1 cellular context compared by ENCODE assay signal in the genomic region with DNA sequence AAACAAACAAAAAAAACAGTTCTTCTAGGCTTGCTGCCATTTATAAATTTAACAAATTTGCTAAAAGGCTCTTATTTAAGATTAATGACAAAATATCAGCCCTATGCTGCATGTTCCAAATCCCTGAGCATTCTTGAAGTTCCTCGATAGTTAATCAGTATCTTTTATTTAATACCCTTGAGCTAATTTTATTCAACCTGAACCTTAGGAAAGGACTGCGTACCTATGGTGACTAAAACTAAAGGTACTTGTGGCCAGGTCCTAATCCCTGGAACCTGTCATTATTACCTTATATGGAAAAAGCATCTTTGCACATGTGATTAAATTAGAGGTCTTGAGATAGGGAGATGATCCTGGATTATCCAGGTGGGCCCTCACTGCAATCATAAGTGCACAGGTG.
TF ChIP-seq lines count a peak whose summit lies in the region.

No MANE protein-coding gene starts in this region.

TF ChIP-seq in HepG2, 621 proteins besides CTCF, POLR2A, EP300 and RAD21 (continued from another document):
- TF ChIP-seq, protein P1, sequence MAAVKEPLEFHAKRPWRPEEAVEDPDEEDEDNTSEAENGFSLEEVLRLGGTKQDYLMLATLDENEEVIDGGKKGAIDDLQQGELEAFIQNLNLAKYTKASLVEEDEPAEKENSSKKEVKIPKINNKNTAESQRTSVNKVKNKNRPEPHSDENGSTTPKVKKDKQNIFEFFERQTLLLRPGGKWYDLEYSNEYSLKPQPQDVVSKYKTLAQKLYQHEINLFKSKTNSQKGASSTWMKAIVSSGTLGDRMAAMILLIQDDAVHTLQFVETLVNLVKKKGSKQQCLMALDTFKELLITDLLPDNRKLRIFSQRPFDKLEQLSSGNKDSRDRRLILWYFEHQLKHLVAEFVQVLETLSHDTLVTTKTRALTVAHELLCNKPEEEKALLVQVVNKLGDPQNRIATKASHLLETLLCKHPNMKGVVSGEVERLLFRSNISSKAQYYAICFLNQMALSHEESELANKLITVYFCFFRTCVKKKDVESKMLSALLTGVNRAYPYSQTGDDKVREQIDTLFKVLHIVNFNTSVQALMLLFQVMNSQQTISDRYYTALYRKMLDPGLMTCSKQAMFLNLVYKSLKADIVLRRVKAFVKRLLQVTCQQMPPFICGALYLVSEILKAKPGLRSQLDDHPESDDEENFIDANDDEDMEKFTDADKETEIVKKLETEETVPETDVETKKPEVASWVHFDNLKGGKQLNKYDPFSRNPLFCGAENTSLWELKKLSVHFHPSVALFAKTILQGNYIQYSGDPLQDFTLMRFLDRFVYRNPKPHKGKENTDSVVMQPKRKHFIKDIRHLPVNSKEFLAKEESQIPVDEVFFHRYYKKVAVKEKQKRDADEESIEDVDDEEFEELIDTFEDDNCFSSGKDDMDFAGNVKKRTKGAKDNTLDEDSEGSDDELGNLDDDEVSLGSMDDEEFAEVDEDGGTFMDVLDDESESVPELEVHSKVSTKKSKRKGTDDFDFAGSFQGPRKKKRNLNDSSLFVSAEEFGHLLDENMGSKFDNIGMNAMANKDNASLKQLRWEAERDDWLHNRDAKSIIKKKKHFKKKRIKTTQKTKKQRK (IDR thresholded peaks at IDR 0.05; ENCODE audit: low read length), result no peak
- TF ChIP-seq SMAD3 (CRISPR knock-in tag; IDR thresholded peaks at IDR 0.05), result no peak
- TF ChIP-seq, protein P2, sequence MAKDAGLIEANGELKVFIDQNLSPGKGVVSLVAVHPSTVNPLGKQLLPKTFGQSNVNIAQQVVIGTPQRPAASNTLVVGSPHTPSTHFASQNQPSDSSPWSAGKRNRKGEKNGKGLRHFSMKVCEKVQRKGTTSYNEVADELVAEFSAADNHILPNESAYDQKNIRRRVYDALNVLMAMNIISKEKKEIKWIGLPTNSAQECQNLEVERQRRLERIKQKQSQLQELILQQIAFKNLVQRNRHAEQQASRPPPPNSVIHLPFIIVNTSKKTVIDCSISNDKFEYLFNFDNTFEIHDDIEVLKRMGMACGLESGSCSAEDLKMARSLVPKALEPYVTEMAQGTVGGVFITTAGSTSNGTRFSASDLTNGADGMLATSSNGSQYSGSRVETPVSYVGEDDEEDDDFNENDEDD (CRISPR knock-in tag; IDR thresholded peaks at IDR 0.05; ENCODE audit: borderline replicate concordance), result no peak
- no peak for TF ChIP-seq RARG (CRISPR knock-in tag; IDR thresholded peaks at IDR 0.05; ENCODE audit: low read depth)
- TF ChIP-seq RBFOX2 (IDR thresholded peaks at IDR 0.05; ENCODE audit: low read depth, low read length), result no peak
- TF ChIP-seq, protein P3, sequence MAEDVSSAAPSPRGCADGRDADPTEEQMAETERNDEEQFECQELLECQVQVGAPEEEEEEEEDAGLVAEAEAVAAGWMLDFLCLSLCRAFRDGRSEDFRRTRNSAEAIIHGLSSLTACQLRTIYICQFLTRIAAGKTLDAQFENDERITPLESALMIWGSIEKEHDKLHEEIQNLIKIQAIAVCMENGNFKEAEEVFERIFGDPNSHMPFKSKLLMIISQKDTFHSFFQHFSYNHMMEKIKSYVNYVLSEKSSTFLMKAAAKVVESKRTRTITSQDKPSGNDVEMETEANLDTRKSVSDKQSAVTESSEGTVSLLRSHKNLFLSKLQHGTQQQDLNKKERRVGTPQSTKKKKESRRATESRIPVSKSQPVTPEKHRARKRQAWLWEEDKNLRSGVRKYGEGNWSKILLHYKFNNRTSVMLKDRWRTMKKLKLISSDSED (CRISPR knock-in tag; IDR thresholded peaks at IDR 0.05), result no peak
- TF ChIP-seq, protein P4, sequence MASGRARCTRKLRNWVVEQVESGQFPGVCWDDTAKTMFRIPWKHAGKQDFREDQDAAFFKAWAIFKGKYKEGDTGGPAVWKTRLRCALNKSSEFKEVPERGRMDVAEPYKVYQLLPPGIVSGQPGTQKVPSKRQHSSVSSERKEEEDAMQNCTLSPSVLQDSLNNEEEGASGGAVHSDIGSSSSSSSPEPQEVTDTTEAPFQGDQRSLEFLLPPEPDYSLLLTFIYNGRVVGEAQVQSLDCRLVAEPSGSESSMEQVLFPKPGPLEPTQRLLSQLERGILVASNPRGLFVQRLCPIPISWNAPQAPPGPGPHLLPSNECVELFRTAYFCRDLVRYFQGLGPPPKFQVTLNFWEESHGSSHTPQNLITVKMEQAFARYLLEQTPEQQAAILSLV (CRISPR knock-in tag; IDR thresholded peaks at IDR 0.05; ENCODE audit: borderline replicate concordance), result no peak
- TF ChIP-seq SATB2 (CRISPR knock-in tag; IDR thresholded peaks at IDR 0.05), result no peak
- no peak for TF ChIP-seq SALL1 (CRISPR knock-in tag; IDR thresholded peaks at IDR 0.05)
- TF ChIP-seq ZNF3 (CRISPR knock-in tag; IDR thresholded peaks at IDR 0.05), result no peak
- no peak for TF ChIP-seq ZNF891 (CRISPR knock-in tag; IDR thresholded peaks at IDR 0.05)
- TF ChIP-seq BRD4 (CRISPR knock-in tag; IDR thresholded peaks at IDR 0.05), result no peak
